In the genomic region with DNA sequence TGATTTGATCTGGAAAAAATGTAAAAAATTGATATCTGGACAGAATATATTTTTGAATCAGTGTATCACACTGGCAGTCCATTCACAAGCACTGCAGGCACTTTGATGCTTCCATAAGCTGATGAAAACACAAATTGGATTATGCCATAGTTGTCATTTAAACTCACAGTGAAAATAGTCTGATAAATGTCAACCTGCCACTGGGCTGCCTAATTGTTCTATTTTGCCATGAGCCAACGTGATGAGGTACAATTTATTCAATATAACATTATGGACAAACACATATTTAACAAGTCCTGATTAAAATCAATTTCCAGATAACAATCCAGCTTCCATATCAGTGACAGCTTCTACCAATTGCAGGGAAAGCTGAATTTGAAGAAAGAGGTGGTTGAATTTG, we compare ENCODE assay signal across 25 cellular contexts.
DNase-seq lines count a peak whose midpoint lies in the region; FAIRE-seq and TF ChIP-seq lines count a peak whose summit lies in the region.
"Had no signal": no experiment of that assay in that cellular context is flagged by ENCODE, and none has a peak within 500 bp of the region (broad histone marks: within the 10 kb centered on the region; RNA-seq: fewer than 3 reads in every experiment).

No MANE protein-coding gene starts in this region.

- no peaks in the 10 kb centered on the region for H3K9me3 ChIP-seq in SK-N-SH
- no peaks in the 10 kb centered on the region for H3K9me3 ChIP-seq in neural cell (ENCODE audit: low read length)
- H3K9me3 ChIP-seq: BE2C, BLaER1 had no signal

- no peaks in the 10 kb centered on the region for H3F3A ChIP-seq in SK-N-SH (replicated peaks; ENCODE audit: insufficient read depth)
- no peaks in the 10 kb centered on the region for H3F3A ChIP-seq in neural cell (ENCODE audit: insufficient read depth, low read length, poor library complexity, severe bottlenecking)

- CTCF ChIA-PET in SK-N-SH (lab: Yijun Ruan, JAX) = no interaction called here

- H3K4me3 ChIP-seq in SK-N-SH (ENCODE audit: low read depth in 2 of 2, low read length in 1 of 2) (no peak overlapping the region), neural cell (ENCODE audit: low read length) (no peak overlapping the region)
- H3K4me3 ChIP-seq: BLaER1, GM12878 had no signal

- no peak overlapping the region for H3K4me2 ChIP-seq in SK-N-SH
- H3K4me2 ChIP-seq in neural cell (ENCODE audit: low read length) = no peak overlapping the region
- H3K4me2 ChIP-seq: BLaER1 had no signal

- TF ChIP-seq EP300 in SK-N-SH (IDR thresholded peaks at IDR 0.05; ENCODE audit: borderline replicate concordance in 1 of 2, low read depth in 1 of 2, low read length in 1 of 2) (peak in 1 of 2 experiments; percentile 69; a peak in 2 of 4 replicates), neural cell (conservative IDR thresholded peaks at IDR 0.05; ENCODE audit: poor library complexity, severe bottlenecking) (peak; percentile 33)

- H3K79me2 ChIP-seq in SK-N-SH (ENCODE audit: insufficient read depth) (no peaks in the 10 kb centered on the region), neural cell (replicated peaks; ENCODE audit: insufficient read depth, low read length) (no peaks in the 10 kb centered on the region)

- TF ChIP-seq CTCF in SK-N-SH (IDR thresholded peaks at IDR 0.05) (no peak), neural cell (IDR thresholded peaks at IDR 0.05; ENCODE audit: poor library complexity, severe bottlenecking) (no peak)

- H4K20me1 ChIP-seq in SK-N-SH (ENCODE audit: insufficient read depth) (no peaks in the 10 kb centered on the region), neural cell (ENCODE audit: insufficient read depth) (no peaks in the 10 kb centered on the region)
- H4K20me1 ChIP-seq: BLaER1 had no signal

- FAIRE-seq in RCC 7860 (lab: Jason Lieb, UNC) = no peak
- FAIRE-seq: A204.1, GM12878, GM12892, GM18507 had no signal

- POLR2A ChIA-PET in SK-N-SH (lab: Yijun Ruan, JAX) = no interaction called here

- WGBS in SK-N-SH (ENCODE audit: low lambda C conversion rate) = 4% methylated on average over 1 of the region's 1 CpG

- TF ChIP-seq RAD21 in SK-N-SH (IDR thresholded peaks at IDR 0.05; ENCODE audit: low read length) = no peak
- no peak for TF ChIP-seq RAD21 in neural cell (conservative IDR thresholded peaks at IDR 0.05)

- no peaks in the 10 kb centered on the region for H3K27me3 ChIP-seq in SK-N-SH (ENCODE audit: insufficient read depth)
- no peaks in the 10 kb centered on the region for H3K27me3 ChIP-seq in neural cell (ENCODE audit: insufficient read depth, low read depth, low read length)
- H3K27me3 ChIP-seq: BE2C, BLaER1 had no signal

- peak; percentile 32 for DNase-seq in SK-N-DZ (ENCODE audit: low spot score)
- no peak for DNase-seq in SK-N-SH
- no peak for DNase-seq in activated effector memory CD4-positive, alpha-beta T cell treated with anti-CD3 and anti-CD28 coated beads, Interleukin-2, amount 50 U/mL, for 16 hours
- no peak for DNase-seq in RCC 7860 (ENCODE audit: low spot score)
- DNase-seq: 8988T; ACHN; BE2C; C1 segment of cervical spinal cord; CD4-positive, alpha-beta memory T cell; CD4-positive, CD25-positive, alpha-beta regulatory T cell; CD8-positive, alpha-beta memory T cell; COR-L47; DMS 273 treated with DMSO at 0.1 percent for 48 hours; DMS153; DMS53; DMS79; DND-41; EL; GDM1 had no signal

- H2AFZ ChIP-seq in SK-N-SH (ENCODE audit: low read depth) (no peak overlapping the region), neural cell (ENCODE audit: low read depth, low read length) (no peak overlapping the region)

- H3K4me1 ChIP-seq in SK-N-SH (ENCODE audit: control insufficient read depth in 1 of 2, insufficient read depth in 2 of 2, low read depth in 1 of 2, low read length in 1 of 2) = no peaks in the 10 kb centered on the region; a peak in 1 of 4 replicates
- H3K4me1 ChIP-seq: BE2C had no signal

- H3K27ac ChIP-seq in SK-N-SH (ENCODE audit: low read depth in 2 of 2, low read length in 1 of 2) (no peak overlapping the region), neural cell (ENCODE audit: low read length) (no peak overlapping the region)
- H3K27ac ChIP-seq: BLaER1 had no signal

- no peaks in the 10 kb centered on the region for H3K9me2 ChIP-seq in SK-N-SH
- H3K9me2 ChIP-seq in neural cell (ENCODE audit: insufficient read depth, low read length) = no peaks in the 10 kb centered on the region

- H3K9ac ChIP-seq in SK-N-SH (no peak overlapping the region), neural cell (ENCODE audit: low read length) (no peak overlapping the region)
- H3K9ac ChIP-seq: BLaER1 had no signal

- H3K36me3 ChIP-seq in SK-N-SH (replicated peaks in 1 of 2; ENCODE audit: control insufficient read depth in 1 of 2, insufficient read depth in 2 of 2, low read length in 1 of 2) (no peaks in the 10 kb centered on the region), neural cell (ENCODE audit: insufficient read depth, low read length) (no peaks in the 10 kb centered on the region)
- H3K36me3 ChIP-seq: BE2C, BLaER1 had no signal

TF ChIP-seq in SK-N-SH, 30 proteins besides CTCF, POLR2A, EP300 and RAD21:
- TF ChIP-seq NFIC (IDR thresholded peaks at IDR 0.05; ENCODE audit: borderline replicate concordance) = no peak
- TF ChIP-seq, protein P1, sequence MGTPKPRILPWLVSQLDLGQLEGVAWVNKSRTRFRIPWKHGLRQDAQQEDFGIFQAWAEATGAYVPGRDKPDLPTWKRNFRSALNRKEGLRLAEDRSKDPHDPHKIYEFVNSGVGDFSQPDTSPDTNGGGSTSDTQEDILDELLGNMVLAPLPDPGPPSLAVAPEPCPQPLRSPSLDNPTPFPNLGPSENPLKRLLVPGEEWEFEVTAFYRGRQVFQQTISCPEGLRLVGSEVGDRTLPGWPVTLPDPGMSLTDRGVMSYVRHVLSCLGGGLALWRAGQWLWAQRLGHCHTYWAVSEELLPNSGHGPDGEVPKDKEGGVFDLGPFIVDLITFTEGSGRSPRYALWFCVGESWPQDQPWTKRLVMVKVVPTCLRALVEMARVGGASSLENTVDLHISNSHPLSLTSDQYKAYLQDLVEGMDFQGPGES (IDR thresholded peaks at IDR 0.05; ENCODE audit: low read depth, low read length) = no peak
- TF ChIP-seq, protein P2, sequence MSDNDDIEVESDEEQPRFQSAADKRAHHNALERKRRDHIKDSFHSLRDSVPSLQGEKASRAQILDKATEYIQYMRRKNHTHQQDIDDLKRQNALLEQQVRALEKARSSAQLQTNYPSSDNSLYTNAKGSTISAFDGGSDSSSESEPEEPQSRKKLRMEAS (IDR thresholded peaks at IDR 0.05; ENCODE audit: low read depth) = no peak
- TF ChIP-seq CHD2 (IDR thresholded peaks at IDR 0.05; ENCODE audit: low read length, partially characterized antibody) = no peak
- no peak for TF ChIP-seq ZBTB33 (IDR thresholded peaks at IDR 0.05; ENCODE audit: borderline replicate concordance, low read depth)
- TF ChIP-seq GATA2 (CRISPR knock-in tag; IDR thresholded peaks at IDR 0.05) = peak; percentile 68

TF ChIP-seq in neural cell, 6 proteins besides CTCF, POLR2A, EP300 and RAD21:
- no peak for TF ChIP-seq MXI1 (conservative IDR thresholded peaks at IDR 0.05; ENCODE audit: poor library complexity, severe bottlenecking)
- TF ChIP-seq EZH2 (IDR thresholded peaks at IDR 0.05; ENCODE audit: borderline replicate concordance, insufficient read depth, low read length, poor library complexity, severe bottlenecking) = no peak
- TF ChIP-seq SMC3 (conservative IDR thresholded peaks at IDR 0.05; ENCODE audit: poor library complexity) = no peak
- TF ChIP-seq, protein P3, sequence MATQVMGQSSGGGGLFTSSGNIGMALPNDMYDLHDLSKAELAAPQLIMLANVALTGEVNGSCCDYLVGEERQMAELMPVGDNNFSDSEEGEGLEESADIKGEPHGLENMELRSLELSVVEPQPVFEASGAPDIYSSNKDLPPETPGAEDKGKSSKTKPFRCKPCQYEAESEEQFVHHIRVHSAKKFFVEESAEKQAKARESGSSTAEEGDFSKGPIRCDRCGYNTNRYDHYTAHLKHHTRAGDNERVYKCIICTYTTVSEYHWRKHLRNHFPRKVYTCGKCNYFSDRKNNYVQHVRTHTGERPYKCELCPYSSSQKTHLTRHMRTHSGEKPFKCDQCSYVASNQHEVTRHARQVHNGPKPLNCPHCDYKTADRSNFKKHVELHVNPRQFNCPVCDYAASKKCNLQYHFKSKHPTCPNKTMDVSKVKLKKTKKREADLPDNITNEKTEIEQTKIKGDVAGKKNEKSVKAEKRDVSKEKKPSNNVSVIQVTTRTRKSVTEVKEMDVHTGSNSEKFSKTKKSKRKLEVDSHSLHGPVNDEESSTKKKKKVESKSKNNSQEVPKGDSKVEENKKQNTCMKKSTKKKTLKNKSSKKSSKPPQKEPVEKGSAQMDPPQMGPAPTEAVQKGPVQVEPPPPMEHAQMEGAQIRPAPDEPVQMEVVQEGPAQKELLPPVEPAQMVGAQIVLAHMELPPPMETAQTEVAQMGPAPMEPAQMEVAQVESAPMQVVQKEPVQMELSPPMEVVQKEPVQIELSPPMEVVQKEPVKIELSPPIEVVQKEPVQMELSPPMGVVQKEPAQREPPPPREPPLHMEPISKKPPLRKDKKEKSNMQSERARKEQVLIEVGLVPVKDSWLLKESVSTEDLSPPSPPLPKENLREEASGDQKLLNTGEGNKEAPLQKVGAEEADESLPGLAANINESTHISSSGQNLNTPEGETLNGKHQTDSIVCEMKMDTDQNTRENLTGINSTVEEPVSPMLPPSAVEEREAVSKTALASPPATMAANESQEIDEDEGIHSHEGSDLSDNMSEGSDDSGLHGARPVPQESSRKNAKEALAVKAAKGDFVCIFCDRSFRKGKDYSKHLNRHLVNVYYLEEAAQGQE (IDR thresholded peaks at IDR 0.05; ENCODE audit: borderline replicate concordance) = no peak
- no peak for TF ChIP-seq TAF1 (IDR thresholded peaks at IDR 0.05; ENCODE audit: low read depth)
- no peak for TF ChIP-seq POLR2AphosphoS5 (IDR thresholded peaks at IDR 0.05)
